ENCODE assay signal across 1 cellular context in genomic region chr5:141656396-141656795, GRCh38.
TF ChIP-seq lines count a peak whose summit lies in the region.

No MANE protein-coding gene starts in this region.

TF ChIP-seq in IMR-90, 13 proteins besides CTCF, POLR2A, EP300 and RAD21:
- no peak for TF ChIP-seq CHD1 (IDR thresholded peaks at IDR 0.05; ENCODE audit: low read depth, low read length)
- TF ChIP-seq MAFK (IDR thresholded peaks at IDR 0.05; ENCODE audit: low read depth, low read length) = no peak
